Comparison of ENCODE assay signal across 1 cellular context in the genomic region with DNA sequence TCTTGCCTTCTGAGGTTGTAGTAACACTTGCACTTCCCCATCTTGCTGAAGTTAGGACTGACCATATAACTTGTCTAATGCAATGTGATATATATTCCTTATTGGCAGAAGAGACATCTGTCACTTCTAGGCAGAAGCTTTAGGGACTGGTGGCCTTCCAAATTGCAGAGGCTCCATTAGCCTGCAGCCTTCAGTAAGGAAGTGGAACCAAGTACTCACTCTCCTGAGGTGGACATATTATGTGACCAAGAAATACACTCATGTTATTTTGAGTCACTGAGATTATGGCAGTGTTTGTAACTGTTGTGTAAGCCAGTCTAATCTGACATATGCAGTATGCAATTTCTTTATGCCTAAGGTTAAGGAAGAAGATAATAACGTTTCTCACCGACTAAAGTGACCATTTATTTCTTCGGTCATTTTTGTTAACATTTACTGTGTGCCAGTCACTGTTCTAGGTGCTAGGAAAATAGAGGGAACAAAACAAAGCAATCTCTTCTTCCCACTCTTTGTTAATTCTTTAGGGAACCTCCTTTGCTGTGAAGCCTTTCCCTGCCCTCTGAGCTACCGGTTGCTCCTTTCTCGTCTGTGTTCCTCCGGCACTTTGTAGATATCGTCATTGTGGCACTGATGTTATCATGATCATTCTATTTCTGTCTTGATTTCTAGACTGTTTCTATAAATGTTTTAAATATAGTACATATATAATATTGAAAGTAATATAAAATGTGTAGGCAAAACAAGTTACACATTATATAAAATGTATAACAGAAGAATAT.
TF ChIP-seq lines count a peak whose summit lies in the region.

No MANE protein-coding gene starts in this region.

TF ChIP-seq in K562, 482 proteins besides CTCF, POLR2A, EP300 and RAD21 (continued from another document and continues in another):
- TF ChIP-seq, protein P1, sequence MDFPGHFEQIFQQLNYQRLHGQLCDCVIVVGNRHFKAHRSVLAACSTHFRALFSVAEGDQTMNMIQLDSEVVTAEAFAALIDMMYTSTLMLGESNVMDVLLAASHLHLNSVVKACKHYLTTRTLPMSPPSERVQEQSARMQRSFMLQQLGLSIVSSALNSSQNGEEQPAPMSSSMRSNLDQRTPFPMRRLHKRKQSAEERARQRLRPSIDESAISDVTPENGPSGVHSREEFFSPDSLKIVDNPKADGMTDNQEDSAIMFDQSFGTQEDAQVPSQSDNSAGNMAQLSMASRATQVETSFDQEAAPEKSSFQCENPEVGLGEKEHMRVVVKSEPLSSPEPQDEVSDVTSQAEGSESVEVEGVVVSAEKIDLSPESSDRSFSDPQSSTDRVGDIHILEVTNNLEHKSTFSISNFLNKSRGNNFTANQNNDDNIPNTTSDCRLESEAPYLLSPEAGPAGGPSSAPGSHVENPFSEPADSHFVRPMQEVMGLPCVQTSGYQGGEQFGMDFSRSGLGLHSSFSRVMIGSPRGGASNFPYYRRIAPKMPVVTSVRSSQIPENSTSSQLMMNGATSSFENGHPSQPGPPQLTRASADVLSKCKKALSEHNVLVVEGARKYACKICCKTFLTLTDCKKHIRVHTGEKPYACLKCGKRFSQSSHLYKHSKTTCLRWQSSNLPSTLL (IDR thresholded peaks at IDR 0.05): no peak
- TF ChIP-seq, protein P2, sequence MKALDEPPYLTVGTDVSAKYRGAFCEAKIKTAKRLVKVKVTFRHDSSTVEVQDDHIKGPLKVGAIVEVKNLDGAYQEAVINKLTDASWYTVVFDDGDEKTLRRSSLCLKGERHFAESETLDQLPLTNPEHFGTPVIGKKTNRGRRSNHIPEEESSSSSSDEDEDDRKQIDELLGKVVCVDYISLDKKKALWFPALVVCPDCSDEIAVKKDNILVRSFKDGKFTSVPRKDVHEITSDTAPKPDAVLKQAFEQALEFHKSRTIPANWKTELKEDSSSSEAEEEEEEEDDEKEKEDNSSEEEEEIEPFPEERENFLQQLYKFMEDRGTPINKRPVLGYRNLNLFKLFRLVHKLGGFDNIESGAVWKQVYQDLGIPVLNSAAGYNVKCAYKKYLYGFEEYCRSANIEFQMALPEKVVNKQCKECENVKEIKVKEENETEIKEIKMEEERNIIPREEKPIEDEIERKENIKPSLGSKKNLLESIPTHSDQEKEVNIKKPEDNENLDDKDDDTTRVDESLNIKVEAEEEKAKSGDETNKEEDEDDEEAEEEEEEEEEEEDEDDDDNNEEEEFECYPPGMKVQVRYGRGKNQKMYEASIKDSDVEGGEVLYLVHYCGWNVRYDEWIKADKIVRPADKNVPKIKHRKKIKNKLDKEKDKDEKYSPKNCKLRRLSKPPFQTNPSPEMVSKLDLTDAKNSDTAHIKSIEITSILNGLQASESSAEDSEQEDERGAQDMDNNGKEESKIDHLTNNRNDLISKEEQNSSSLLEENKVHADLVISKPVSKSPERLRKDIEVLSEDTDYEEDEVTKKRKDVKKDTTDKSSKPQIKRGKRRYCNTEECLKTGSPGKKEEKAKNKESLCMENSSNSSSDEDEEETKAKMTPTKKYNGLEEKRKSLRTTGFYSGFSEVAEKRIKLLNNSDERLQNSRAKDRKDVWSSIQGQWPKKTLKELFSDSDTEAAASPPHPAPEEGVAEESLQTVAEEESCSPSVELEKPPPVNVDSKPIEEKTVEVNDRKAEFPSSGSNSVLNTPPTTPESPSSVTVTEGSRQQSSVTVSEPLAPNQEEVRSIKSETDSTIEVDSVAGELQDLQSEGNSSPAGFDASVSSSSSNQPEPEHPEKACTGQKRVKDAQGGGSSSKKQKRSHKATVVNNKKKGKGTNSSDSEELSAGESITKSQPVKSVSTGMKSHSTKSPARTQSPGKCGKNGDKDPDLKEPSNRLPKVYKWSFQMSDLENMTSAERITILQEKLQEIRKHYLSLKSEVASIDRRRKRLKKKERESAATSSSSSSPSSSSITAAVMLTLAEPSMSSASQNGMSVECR (CRISPR knock-in tag; IDR thresholded peaks at IDR 0.05): no peak
- TF ChIP-seq EHMT2 (IDR thresholded peaks at IDR 0.05) (peak; percentile 58; the same call in 1 of the 2 replicates), CEBPG (CRISPR knock-in tag; IDR thresholded peaks at IDR 0.05) (peak; percentile 49; the same call in 1 of the 2 replicates), CEBPG (tag; conservative IDR thresholded peaks at IDR 0.05 in 1 of 2, IDR thresholded peaks at IDR 0.05 in 1 of 2) (peak in 1 of 2 experiments; percentile 72; a peak in 3 of 4 replicates), YBX1 (IDR thresholded peaks at IDR 0.05) (no peak), AFF4 (CRISPR knock-in tag; IDR thresholded peaks at IDR 0.05) (no peak), KDM1A (IDR thresholded peaks at IDR 0.05) (peak; percentile 76 to 82), FUS (optimal IDR thresholded peaks at IDR 0.05; ENCODE audit: low read depth, low read length) (no peak), TAL1 (IDR thresholded peaks at IDR 0.05) (peak; percentile 40; the same call in 1 of the 2 replicates), ZBTB17 (CRISPR knock-in tag; IDR thresholded peaks at IDR 0.05) (0 out of 2 replicates have a peak, but pooled peaks have one; percentile 5), SMARCA5 (IDR thresholded peaks at IDR 0.05) (peak; percentile 35; the same call in 1 of the 2 replicates), TEAD4 (IDR thresholded peaks at IDR 0.05; ENCODE audit: low read length) (peak; percentile 75), TEAD4 (CRISPR knock-in tag; IDR thresholded peaks at IDR 0.05; ENCODE audit: borderline replicate concordance) (no peak), MAFG (tag; conservative IDR thresholded peaks at IDR 0.05) (0 out of 2 replicates have a peak, but pooled peaks have one; percentile 3), NFYB (IDR thresholded peaks at IDR 0.05; ENCODE audit: extremely low read depth, insufficient read length) (no peak), HDAC3 (IDR thresholded peaks at IDR 0.05; ENCODE audit: borderline replicate concordance, partially characterized antibody) (peak; percentile 55), ZNF444 (CRISPR knock-in tag; IDR thresholded peaks at IDR 0.05) (no peak), SPI1 (IDR thresholded peaks at IDR 0.05; ENCODE audit: borderline replicate concordance, low read depth, low read length) (peak; percentile 83), ZNF24 (IDR thresholded peaks at IDR 0.05) (0 out of 2 replicates have a peak, but pooled peaks have one; percentile 12), ZBTB9 (CRISPR knock-in tag; IDR thresholded peaks at IDR 0.05) (0 out of 2 replicates have a peak, but pooled peaks have one; percentile 25), BRD9 (IDR thresholded peaks at IDR 0.05; ENCODE audit: low read depth, partially characterized antibody) (peak; percentile 25), NCOR1 (IDR thresholded peaks at IDR 0.05) (peak; percentile 49; the same call in 1 of the 2 replicates)
- TF ChIP-seq, protein P3, sequence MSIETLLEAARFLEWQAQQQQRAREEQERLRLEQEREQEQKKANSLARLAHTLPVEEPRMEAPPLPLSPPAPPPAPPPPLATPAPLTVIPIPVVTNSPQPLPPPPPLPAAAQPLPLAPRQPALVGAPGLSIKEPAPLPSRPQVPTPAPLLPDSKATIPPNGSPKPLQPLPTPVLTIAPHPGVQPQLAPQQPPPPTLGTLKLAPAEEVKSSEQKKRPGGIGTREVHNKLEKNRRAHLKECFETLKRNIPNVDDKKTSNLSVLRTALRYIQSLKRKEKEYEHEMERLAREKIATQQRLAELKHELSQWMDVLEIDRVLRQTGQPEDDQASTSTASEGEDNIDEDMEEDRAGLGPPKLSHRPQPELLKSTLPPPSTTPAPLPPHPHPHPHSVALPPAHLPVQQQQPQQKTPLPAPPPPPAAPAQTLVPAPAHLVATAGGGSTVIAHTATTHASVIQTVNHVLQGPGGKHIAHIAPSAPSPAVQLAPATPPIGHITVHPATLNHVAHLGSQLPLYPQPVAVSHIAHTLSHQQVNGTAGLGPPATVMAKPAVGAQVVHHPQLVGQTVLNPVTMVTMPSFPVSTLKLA (conservative IDR thresholded peaks at IDR 0.05): peak in 1 of 2 experiments; percentile 45; a peak in 1 of 4 replicates
- TF ChIP-seq, protein P4, sequence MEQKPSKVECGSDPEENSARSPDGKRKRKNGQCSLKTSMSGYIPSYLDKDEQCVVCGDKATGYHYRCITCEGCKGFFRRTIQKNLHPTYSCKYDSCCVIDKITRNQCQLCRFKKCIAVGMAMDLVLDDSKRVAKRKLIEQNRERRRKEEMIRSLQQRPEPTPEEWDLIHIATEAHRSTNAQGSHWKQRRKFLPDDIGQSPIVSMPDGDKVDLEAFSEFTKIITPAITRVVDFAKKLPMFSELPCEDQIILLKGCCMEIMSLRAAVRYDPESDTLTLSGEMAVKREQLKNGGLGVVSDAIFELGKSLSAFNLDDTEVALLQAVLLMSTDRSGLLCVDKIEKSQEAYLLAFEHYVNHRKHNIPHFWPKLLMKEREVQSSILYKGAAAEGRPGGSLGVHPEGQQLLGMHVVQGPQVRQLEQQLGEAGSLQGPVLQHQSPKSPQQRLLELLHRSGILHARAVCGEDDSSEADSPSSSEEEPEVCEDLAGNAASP (IDR thresholded peaks at IDR 0.05): no peak
- TF ChIP-seq, protein P5, sequence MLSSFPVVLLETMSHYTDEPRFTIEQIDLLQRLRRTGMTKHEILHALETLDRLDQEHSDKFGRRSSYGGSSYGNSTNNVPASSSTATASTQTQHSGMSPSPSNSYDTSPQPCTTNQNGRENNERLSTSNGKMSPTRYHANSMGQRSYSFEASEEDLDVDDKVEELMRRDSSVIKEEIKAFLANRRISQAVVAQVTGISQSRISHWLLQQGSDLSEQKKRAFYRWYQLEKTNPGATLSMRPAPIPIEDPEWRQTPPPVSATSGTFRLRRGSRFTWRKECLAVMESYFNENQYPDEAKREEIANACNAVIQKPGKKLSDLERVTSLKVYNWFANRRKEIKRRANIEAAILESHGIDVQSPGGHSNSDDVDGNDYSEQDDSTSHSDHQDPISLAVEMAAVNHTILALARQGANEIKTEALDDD (IDR thresholded peaks at IDR 0.05): peak; percentile 74
- TF ChIP-seq, protein P6, sequence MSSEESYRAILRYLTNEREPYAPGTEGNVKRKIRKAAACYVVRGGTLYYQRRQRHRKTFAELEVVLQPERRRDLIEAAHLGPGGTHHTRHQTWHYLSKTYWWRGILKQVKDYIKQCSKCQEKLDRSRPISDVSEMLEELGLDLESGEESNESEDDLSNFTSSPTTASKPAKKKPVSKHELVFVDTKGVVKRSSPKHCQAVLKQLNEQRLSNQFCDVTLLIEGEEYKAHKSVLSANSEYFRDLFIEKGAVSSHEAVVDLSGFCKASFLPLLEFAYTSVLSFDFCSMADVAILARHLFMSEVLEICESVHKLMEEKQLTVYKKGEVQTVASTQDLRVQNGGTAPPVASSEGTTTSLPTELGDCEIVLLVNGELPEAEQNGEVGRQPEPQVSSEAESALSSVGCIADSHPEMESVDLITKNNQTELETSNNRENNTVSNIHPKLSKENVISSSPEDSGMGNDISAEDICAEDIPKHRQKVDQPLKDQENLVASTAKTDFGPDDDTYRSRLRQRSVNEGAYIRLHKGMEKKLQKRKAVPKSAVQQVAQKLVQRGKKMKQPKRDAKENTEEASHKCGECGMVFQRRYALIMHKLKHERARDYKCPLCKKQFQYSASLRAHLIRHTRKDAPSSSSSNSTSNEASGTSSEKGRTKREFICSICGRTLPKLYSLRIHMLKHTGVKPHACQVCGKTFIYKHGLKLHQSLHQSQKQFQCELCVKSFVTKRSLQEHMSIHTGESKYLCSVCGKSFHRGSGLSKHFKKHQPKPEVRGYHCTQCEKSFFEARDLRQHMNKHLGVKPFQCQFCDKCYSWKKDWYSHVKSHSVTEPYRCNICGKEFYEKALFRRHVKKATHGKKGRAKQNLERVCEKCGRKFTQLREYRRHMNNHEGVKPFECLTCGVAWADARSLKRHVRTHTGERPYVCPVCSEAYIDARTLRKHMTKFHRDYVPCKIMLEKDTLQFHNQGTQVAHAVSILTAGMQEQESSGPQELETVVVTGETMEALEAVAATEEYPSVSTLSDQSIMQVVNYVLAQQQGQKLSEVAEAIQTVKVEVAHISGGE (CRISPR knock-in tag; IDR thresholded peaks at IDR 0.05): no peak
